ENCODE assay signal across 9 cellular contexts in the genomic region with DNA sequence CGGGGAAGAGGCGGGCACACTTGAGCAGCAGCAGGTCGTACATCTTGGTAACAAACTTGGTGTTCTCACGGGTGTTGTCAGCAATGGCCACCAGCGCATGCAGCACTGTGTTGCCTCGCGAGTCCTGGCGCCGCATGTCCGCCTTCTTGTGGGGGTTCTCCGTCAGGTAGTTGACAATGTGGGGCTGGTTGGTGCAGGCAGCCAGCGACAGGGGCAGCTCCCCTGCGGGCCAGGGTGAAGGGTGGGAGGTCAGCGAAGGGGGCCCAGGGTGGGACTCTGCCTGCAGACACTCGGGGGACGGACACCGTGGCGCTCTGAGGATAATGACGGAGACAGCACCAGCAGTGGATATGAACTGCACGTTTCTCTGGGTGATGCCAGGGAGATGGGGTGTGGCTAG.
"Had no signal": no experiment of that assay in that cellular context is flagged by ENCODE, and none has a peak within 500 bp of the region (broad histone marks: within the 10 kb centered on the region; RNA-seq: fewer than 3 reads in every experiment).

No MANE protein-coding gene starts in this region.

- H2AFZ ChIP-seq: GM23248, GM23338 had no signal

- H3K4me1 ChIP-seq: HAP-1 had no signal

- H3K27ac ChIP-seq: GM23248 had no signal

- H3K9ac ChIP-seq: GM23248 had no signal

- DNase-seq: GM23248, GOT3, H7, H9, HCEC 1CT had no signal

- H3K4me2 ChIP-seq: GM23338 had no signal

- H3K9me3 ChIP-seq: HAP-1 had no signal

- H3K4me3 ChIP-seq: GM23248, GM23338, HAP-1 had no signal

- H3K4me1 Mint-ChIP-seq: GM23338 had no signal

- H3K27ac Mint-ChIP-seq: GM23338 had no signal

- H3K4me3 Mint-ChIP-seq: GM23338, H9 had no signal

- H3K36me3 ChIP-seq: HAP-1 had no signal

- FAIRE-seq: H1, H54 had no signal

- H3K9me3 Mint-ChIP-seq: GM23338, H9 had no signal
